11 cellular contexts compared by ENCODE assay signal in genomic region chr19:39858541-39858940, GRCh38. TPM values are rescaled to one million over a fixed set of nuclear protein-coding genes. Genes with fewer than 3 reads are reported as not detected.
A peak's percentile ranks its signal among the peaks of the same experiment; 100 is the strongest.
DNase-seq lines count a peak whose midpoint lies in the region; ATAC-seq and TF ChIP-seq lines count a peak whose summit lies in the region.
"Had no signal": no experiment of that assay in that cellular context is flagged by ENCODE, and none has a peak within 500 bp of the region (broad histone marks: within the 10 kb centered on the region; RNA-seq: fewer than 3 reads in every experiment).

No MANE protein-coding gene starts in this region.

- no peak overlapping the region for H3K27ac ChIP-seq in Panc1 (ENCODE audit: low read length)
- peak overlapping the region; percentile 34 for H3K27ac ChIP-seq in hepatocyte
- no peak overlapping the region for H3K27ac ChIP-seq in testis
- H3K27ac ChIP-seq in trophoblast cell (ENCODE audit: low read depth, low read length), result no peak overlapping the region

- H3K36me3 ChIP-seq in Panc1 (ENCODE audit: control insufficient read depth, insufficient read depth, low read length) (no peaks in the 10 kb centered on the region), hepatocyte (replicated peaks; ENCODE audit: insufficient read depth, low read depth) (no peaks in the 10 kb centered on the region), testis (ENCODE audit: low read depth, missing control alignments) (no peaks in the 10 kb centered on the region), trophoblast cell (ENCODE audit: control insufficient read depth in 1 of 2, insufficient read depth in 2 of 2, low read length in 2 of 2) (no peaks in the 10 kb centered on the region)

- no peak for TF ChIP-seq POLR2A in testis (IDR thresholded peaks at IDR 0.05)

- no peaks in the 10 kb centered on the region for H3K27me3 ChIP-seq in Panc1 (ENCODE audit: control insufficient read depth, insufficient read depth, low read length)
- H3K27me3 ChIP-seq in hepatocyte, result no peaks in the 10 kb centered on the region
- no peaks in the 10 kb centered on the region for H3K27me3 ChIP-seq in testis
- no peaks in the 10 kb centered on the region for H3K27me3 ChIP-seq in trophoblast cell (ENCODE audit: insufficient read depth, low read length)

- H3K23ac ChIP-seq in trophoblast cell (ENCODE audit: low read length), result no peak overlapping the region

- H2AFZ ChIP-seq in hepatocyte (peak overlapping the region; percentile 35), trophoblast cell (ENCODE audit: insufficient read depth, low read length, poor library complexity) (no peak overlapping the region)

- 45% methylated on average over 11 of the region's 11 CpGs for WGBS in hepatocyte (ENCODE audit: low lambda C conversion rate, missing lambda C conversion rate)
- 44 to 56% methylated on average over 8 to 11 of the region's 11 CpGs for WGBS in testis, 2 donors
- WGBS in trophoblast cell (ENCODE audit: extremely low coverage, insufficient coverage, insufficient read length), result no CpG with 5 or more reads among the region's 11 CpGs

- H3K79me1 ChIP-seq in trophoblast cell (ENCODE audit: low read length), result no peaks in the 10 kb centered on the region

- H3K9ac ChIP-seq in trophoblast cell (ENCODE audit: low read length), result no peak overlapping the region

- DNase-seq in Right ventricle myocardium inferior (ENCODE audit: missing footprints) (peak; percentile 77), left cardiac atrium (no peak), Panc1 (ENCODE audit: low read depth, low spot score) (no peak), hepatocyte (ENCODE audit: low spot score) (peak; percentile 53), testis (peak; percentile 65), trophoblast cell (no peak)
- DNase-seq: AML-193, MM.1S, T-helper 2 cell had no signal

- POLR2A ChIA-PET in Panc1 (lab: Charles Lee), result interaction anchor here (0.6 kb wide), 1 partner anchor 25 kb away, joined by 4 read pairs; no protein-coding TSS in a partner anchor

- H2AK5ac ChIP-seq in trophoblast cell (ENCODE audit: low read length), result no peak overlapping the region

- H3K79me2 ChIP-seq in hepatocyte (no peaks in the 10 kb centered on the region), trophoblast cell (ENCODE audit: control insufficient read depth, insufficient read depth, low read length, poor library complexity) (no peaks in the 10 kb centered on the region)

- ATAC-seq in Right ventricle myocardium inferior, result peak; percentile 92
- ATAC-seq in left cardiac atrium, result no peak
- peak; percentile 13; the same call in 1 of the 2 replicates for ATAC-seq in Panc1
- no peak for ATAC-seq in HG02571 (IDR thresholded peaks at IDR 0.05; ENCODE audit: unreplicated experiment)
- ATAC-seq in HG03108 (IDR thresholded peaks at IDR 0.05; ENCODE audit: unreplicated experiment), result no peak

- H4K8ac ChIP-seq in trophoblast cell (ENCODE audit: low read depth, low read length), result no peak overlapping the region

- H4K20me1 ChIP-seq in hepatocyte (ENCODE audit: insufficient read depth, poor library complexity, severe bottlenecking), result no peaks in the 10 kb centered on the region

- H3K4me3 ChIP-seq in Panc1 (ENCODE audit: low read depth in 2 of 2, low read length in 2 of 2) (no peak overlapping the region), hepatocyte (peak overlapping the region; percentile 10), testis (no peak overlapping the region), trophoblast cell (ENCODE audit: low read depth, low read length) (no peak overlapping the region)

- H4K91ac ChIP-seq in trophoblast cell (ENCODE audit: low read depth, low read length), result no peak overlapping the region

- peak overlapping the region; percentile 56 for H3K4me2 ChIP-seq in hepatocyte
- H3K4me2 ChIP-seq in trophoblast cell (ENCODE audit: low read length), result no peak overlapping the region

- H4K12ac ChIP-seq in trophoblast cell (ENCODE audit: low read depth, low read length), result no peak overlapping the region

- no peak overlapping the region for H3K18ac ChIP-seq in trophoblast cell (ENCODE audit: low read length)

- H3K9me2 ChIP-seq in hepatocyte (replicated peaks; ENCODE audit: insufficient read depth), result no peaks in the 10 kb centered on the region

- no peak overlapping the region for H3K4ac ChIP-seq in trophoblast cell (ENCODE audit: low read depth, low read length)

- intact Hi-C loops in Right ventricle myocardium inferior (cut with DNase I) (no loop called here), left cardiac atrium (cut with DNase I) (loop anchor here in 1 of 2 donors (10.0 kb wide), 1 partner anchor 304 kb away; no protein-coding TSS in a partner anchor), Panc1 (cut with micrococcal nuclease; ENCODE audit: unreplicated experiment) (no loop called here), testis (cut with DNase I; ENCODE audit: low total_unique reads) (no loop called here)

- H3K9me3 ChIP-seq in Panc1 (ENCODE audit: control insufficient read depth, insufficient read depth, low read depth, low read length), result peaks cover 8% of the 10 kb centered on the region; the same call in 1 of the 2 replicates
- no peaks in the 10 kb centered on the region for H3K9me3 ChIP-seq in hepatocyte (ENCODE audit: low read depth)
- H3K9me3 ChIP-seq in testis, result no peaks in the 10 kb centered on the region
- H3K9me3 ChIP-seq in trophoblast cell (ENCODE audit: insufficient read depth, low read depth, low read length), result peaks cover 3% of the 10 kb centered on the region

- peaks cover 4% of the 10 kb centered on the region for H3K4me1 ChIP-seq in Panc1 (ENCODE audit: control insufficient read depth, insufficient read depth, low read length)
- H3K4me1 ChIP-seq in hepatocyte (ENCODE audit: insufficient read depth), result no peaks in the 10 kb centered on the region
- H3K4me1 ChIP-seq in testis, result no peaks in the 10 kb centered on the region
- H3K4me1 ChIP-seq in trophoblast cell (ENCODE audit: control insufficient read depth in 1 of 2, insufficient read depth in 2 of 2, low read length in 2 of 2), result no peaks in the 10 kb centered on the region

- TF ChIP-seq CTCF in Panc1 (IDR thresholded peaks at IDR 0.05) (no peak), hepatocyte (IDR thresholded peaks at IDR 0.05; ENCODE audit: poor library complexity) (no peak), testis (IDR thresholded peaks at IDR 0.05) (no peak)

- BruUV-seq in Panc1 (replicated peaks; lab: Mats Ljungman, UMichigan), result no TSS peak

- H3K14ac ChIP-seq in trophoblast cell (ENCODE audit: low read length), result no peak overlapping the region

- no peak overlapping the region for H2BK12ac ChIP-seq in trophoblast cell (ENCODE audit: low read length)

- CTCF ChIA-PET in Panc1 (lab: Charles Lee), result no interaction called here

- in situ Hi-C loops in Panc1 (cut with HindIII; ENCODE audit: low pct_unique_long_range_greater_than_20kb, low sequenced_read_pairs), result no loop called here

- no peak overlapping the region for H2BK5ac ChIP-seq in trophoblast cell (ENCODE audit: low read depth, low read length, poor library complexity)

- no peak overlapping the region for H2BK120ac ChIP-seq in trophoblast cell (ENCODE audit: insufficient read depth, low read length, poor library complexity)

RNA-seq across cellular contexts. Expression of gene FBL, which starts 12.4 kb away (rescaled TPM):
- total RNA-seq in Right ventricle myocardium inferior (64.8 TPM), left cardiac atrium (10 to 100 TPM; 67.7 to 87.7 TPM), Panc1 (2021; ENCODE audit: unreplicated experiment) (4,927 TPM), hepatocyte (104 and 126 TPM in 2 replicates), testis (100 to 1,000 TPM; 236 to 301 TPM)
- polyA plus RNA-seq in Panc1 (2012; ENCODE audit: insufficient read length), result 6,160 TPM
- polyA plus RNA-seq in hepatocyte (69.6 and 79.4 TPM in 2 replicates), testis (ENCODE audit: insufficient read depth, low read depth, low replicate concordance) (303 TPM)
- polyA plus RNA-seq in trophoblast cell (2013), result 183 and 189 TPM in 2 replicates

RNA-seq across cellular contexts. Expression of gene DYRK1B, which starts 24.6 kb away (rescaled TPM):
- total RNA-seq in Right ventricle myocardium inferior, result 19.9 TPM
- total RNA-seq in left cardiac atrium, result 10 to 100 TPM in 1 of 2 donors, 1 to 10 TPM in 1; 7.0 to 14.7 TPM
- total RNA-seq in Panc1 (2021; ENCODE audit: unreplicated experiment), result 322 TPM
- 462 TPM for polyA plus RNA-seq in Panc1 (2012; ENCODE audit: insufficient read length)
- 10.5 and 12.2 TPM in 2 replicates for total RNA-seq in hepatocyte
- polyA plus RNA-seq in hepatocyte, result 25.7 and 28.0 TPM in 2 replicates
- 100 to 1,000 TPM in 1 of 2 donors, 10 to 100 TPM in 1; 90.8 to 127 TPM for total RNA-seq in testis
- polyA plus RNA-seq in testis (ENCODE audit: insufficient read depth, low read depth, low replicate concordance), result 124 TPM
- 16.6 and 16.9 TPM in 2 replicates for polyA plus RNA-seq in trophoblast cell (2013)

Comparison
In these comparisons a context has a peak if more than half of its experiments do, and no peak if none do; other contexts are left out.
1. ATAC-seq: peak in Right ventricle myocardium inferior (single experiment) and Panc1 (single experiment); none in left cardiac atrium (0 of 2), HG02571 (single experiment) and HG03108 (single experiment).
2. DNase-seq: peak in Right ventricle myocardium inferior (single experiment), hepatocyte (single experiment) and testis (single experiment); none in left cardiac atrium (single experiment), Panc1 (single experiment) and trophoblast cell (0 of 2).
3. RNA of gene FBL, which starts 12.4 kb away (total RNA-seq): 4,927 TPM in Panc1 (single experiment); 236 to 301 TPM in testis, 104 to 126 TPM in hepatocyte, 67.7 to 87.7 TPM in left cardiac atrium and 64.8 TPM in Right ventricle myocardium inferior (single experiment); every median in the first group is over 10 times any median in the second.